In the genomic region with DNA sequence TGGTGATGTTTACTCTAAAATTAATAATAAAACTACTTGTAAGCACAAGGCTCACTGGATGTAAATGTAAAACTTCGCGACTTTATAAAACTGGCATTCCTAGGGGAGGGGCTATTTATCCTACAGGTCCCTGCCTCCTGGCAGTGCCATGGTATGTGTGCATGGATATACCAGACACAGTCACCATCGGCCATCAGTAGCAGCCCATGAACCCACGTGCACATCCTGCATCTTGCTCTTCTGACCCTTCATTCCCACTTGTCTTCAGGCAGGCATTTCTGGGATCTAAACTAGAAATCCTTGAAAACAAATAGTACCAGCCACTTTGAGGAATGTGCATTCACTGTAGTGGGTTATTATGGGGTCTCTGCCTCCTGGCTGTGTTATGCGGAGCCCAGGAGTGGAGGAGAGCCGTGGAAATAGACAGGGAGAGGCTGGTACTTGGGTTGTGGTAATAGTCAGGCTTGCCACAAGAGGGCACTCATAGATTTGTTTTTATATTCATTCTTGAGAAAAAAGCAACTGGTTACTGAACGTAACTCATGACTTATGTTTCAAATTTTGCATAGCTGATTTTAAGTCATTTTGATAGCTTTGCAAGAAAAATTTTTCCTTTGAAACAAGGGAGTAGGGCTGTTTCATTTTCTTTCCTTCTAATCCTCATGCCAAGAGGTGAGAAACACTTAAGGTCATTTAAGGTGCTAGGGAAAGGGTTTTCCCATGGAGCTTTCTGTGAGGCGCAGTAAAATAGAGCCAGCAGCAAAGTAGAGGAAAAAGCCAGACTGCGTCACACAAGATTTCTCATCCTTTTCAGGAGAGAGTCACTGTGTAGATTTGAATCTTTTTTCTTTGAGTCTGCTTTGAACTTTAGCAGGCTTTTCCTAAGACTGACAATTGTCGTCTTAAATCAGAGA, we compare ENCODE assay signal across 9 cellular contexts. TPM values are rescaled to one million over a fixed set of nuclear protein-coding genes. Genes with fewer than 3 reads are reported as not detected.
A peak's percentile ranks its signal among the peaks of the same experiment; 100 is the strongest.
DNase-seq lines count a peak whose midpoint lies in the region; ATAC-seq and TF ChIP-seq lines count a peak whose summit lies in the region.
"Had no signal": no experiment of that assay in that cellular context is flagged by ENCODE, and none has a peak within 500 bp of the region (broad histone marks: within the 10 kb centered on the region; RNA-seq: fewer than 3 reads in every experiment).

No MANE protein-coding gene starts in this region.

- no peaks in the 10 kb centered on the region for H3F3A ChIP-seq in OCI-LY1 (ENCODE audit: insufficient read depth, low read length)

- no peaks in the 10 kb centered on the region for H3K9me2 ChIP-seq in OCI-LY1 (ENCODE audit: low read depth, low read length)

- H3K79me2 ChIP-seq in OCI-LY1 (ENCODE audit: insufficient read depth, low read length) (no peaks in the 10 kb centered on the region), parathyroid adenoma (no peaks in the 10 kb centered on the region)

- no peak for ATAC-seq in HG03159 (IDR thresholded peaks at IDR 0.05; ENCODE audit: unreplicated experiment)
- ATAC-seq in HG03280 (IDR thresholded peaks at IDR 0.05; ENCODE audit: unreplicated experiment) = no peak

- DNase-seq in Caki2 (ENCODE audit: low read depth) = peak; percentile 49
- peak; percentile 31 for DNase-seq in HS-27A (ENCODE audit: low read depth)
- DNase-seq in activated gamma-delta T cell treated with anti-CD3 and anti-CD28 coated beads, Interleukin-2, amount 50 U/mL, for 16 hours (ENCODE audit: low read depth) = peak; percentile 14
- DNase-seq in globus pallidus (ENCODE audit: low spot score) = peak; percentile 70

- H3K9ac ChIP-seq in OCI-LY1 (ENCODE audit: low read length) (no peak overlapping the region), parathyroid adenoma (no peak overlapping the region)

- H3K36me3 ChIP-seq in OCI-LY1 (ENCODE audit: insufficient read depth, low read length) = 0 out of 2 replicates have a peak, but pooled peaks cover 6% of the 10 kb centered on the region
- no peaks in the 10 kb centered on the region for H3K36me3 ChIP-seq in parathyroid adenoma (ENCODE audit: control insufficient read depth, insufficient read depth, low read length)

- H3K9me3 ChIP-seq in OCI-LY1 (ENCODE audit: low read length) (no peaks in the 10 kb centered on the region), parathyroid adenoma (ENCODE audit: control insufficient read depth, low read length) (no peaks in the 10 kb centered on the region)
- H3K9me3 ChIP-seq: SJSA1 had no signal

- TF ChIP-seq CTCF in OCI-LY1 (IDR thresholded peaks at IDR 0.05; ENCODE audit: low read length) = peak; percentile 82
- TF ChIP-seq CTCF in parathyroid adenoma (IDR thresholded peaks at IDR 0.05) = peak; percentile 80

- no peaks in the 10 kb centered on the region for H4K20me1 ChIP-seq in OCI-LY1 (ENCODE audit: insufficient read depth, low read length)

- H2AFZ ChIP-seq in OCI-LY1 (ENCODE audit: low read length) (no peak overlapping the region), parathyroid adenoma (no peak overlapping the region)

- H3K4me2 ChIP-seq in OCI-LY1 (ENCODE audit: low read length) (no peak overlapping the region), parathyroid adenoma (ENCODE audit: low read length) (no peak overlapping the region)

- no peak overlapping the region for H3K4me3 ChIP-seq in OCI-LY1 (ENCODE audit: low read depth, low read length, poor library complexity, severe bottlenecking)
- H3K4me3 ChIP-seq in parathyroid adenoma (ENCODE audit: low read depth, low read length) = no peak overlapping the region
- H3K4me3 ChIP-seq: SJSA1 had no signal

- no peaks in the 10 kb centered on the region for H3K27me3 ChIP-seq in OCI-LY1 (ENCODE audit: insufficient read depth, low read length)
- no peaks in the 10 kb centered on the region for H3K27me3 ChIP-seq in parathyroid adenoma (ENCODE audit: control insufficient read depth, insufficient read depth, low read length)
- H3K27me3 ChIP-seq: SJSA1 had no signal

- no peak overlapping the region for H3K27ac ChIP-seq in OCI-LY1 (ENCODE audit: low read depth, low read length, poor library complexity, severe bottlenecking)
- no peak overlapping the region for H3K27ac ChIP-seq in parathyroid adenoma
- H3K27ac ChIP-seq: SJSA1 had no signal

- in situ Hi-C loops in Caki2 (cut with HindIII; ENCODE audit: low pct_unique_long_range_greater_than_20kb, low sequenced_read_pairs) = no loop called here

- no peaks in the 10 kb centered on the region for H3K4me1 ChIP-seq in OCI-LY1 (ENCODE audit: insufficient read depth, low read length, severe bottlenecking)
- H3K4me1 ChIP-seq in parathyroid adenoma = no peaks in the 10 kb centered on the region
- H3K4me1 ChIP-seq: SJSA1 had no signal

RNA-seq across cellular contexts. Expression of a gene that starts 17.4 kb away (rescaled TPM):
- not detected in 2 replicates for total RNA-seq in Caki2 (2014; rRNA removed; shearing (Covaris generic); ENCODE audit: low replicate concordance)

RNA-seq across cellular contexts. Expression of a gene that starts 51.3 kb away (rescaled TPM):
- total RNA-seq in Caki2 (2014; rRNA removed; shearing (Covaris generic); ENCODE audit: low replicate concordance) = 10.3 and 13.0 TPM in 2 replicates

Comparison
In these comparisons a context has a peak if more than half of its experiments do, and no peak if none do; other contexts are left out.
1. DNase-seq: peak in every context shown above with its lines; median percentile 70 in globus pallidus; 49 in Caki2; 31 in HS-27A; 14 in activated gamma-delta T cell treated with anti-CD3 and anti-CD28 coated beads, Interleukin-2, amount 50 U/mL, for 16 hours.